1 cellular context compared by ENCODE assay signal in genomic region chr17:48017817-48018158, GRCh38. TPM values are rescaled to one million over a fixed set of nuclear protein-coding genes. Genes with fewer than 3 reads are reported as not detected.
"Had no signal": no experiment of that assay in that cellular context is flagged by ENCODE, and none has a peak within 500 bp of the region (broad histone marks: within the 10 kb centered on the region; RNA-seq: fewer than 3 reads in every experiment).

No MANE protein-coding gene starts in this region.

RNA-seq across cellular contexts. Expression of gene COPZ2, which starts 19.8 kb away (rescaled TPM):
- total RNA-seq: endodermal cell had no signal
